ENCODE assay signal across 1 cellular context in the genomic region with DNA sequence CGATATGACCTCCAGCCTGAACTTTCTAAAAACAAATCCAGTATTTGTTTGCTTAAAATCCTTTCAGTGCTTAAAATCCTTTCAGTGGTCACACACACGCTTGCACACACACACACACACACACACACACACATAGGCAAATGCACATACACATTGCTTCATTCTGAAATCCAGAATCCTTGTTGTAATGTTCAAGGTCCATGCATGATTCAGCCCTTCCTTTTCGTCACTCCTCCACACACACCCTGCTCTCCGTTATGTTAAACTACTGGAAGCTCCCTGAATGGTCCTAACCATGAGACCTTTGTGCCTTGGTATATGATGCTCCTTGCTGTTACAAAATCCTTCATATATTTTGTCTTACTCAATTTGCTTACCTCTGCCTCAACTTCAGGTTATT.
TF ChIP-seq lines count a peak whose summit lies in the region.

No MANE protein-coding gene starts in this region.

TF ChIP-seq in H1, 55 proteins besides CTCF, POLR2A, EP300 and RAD21:
- TF ChIP-seq, protein P1, sequence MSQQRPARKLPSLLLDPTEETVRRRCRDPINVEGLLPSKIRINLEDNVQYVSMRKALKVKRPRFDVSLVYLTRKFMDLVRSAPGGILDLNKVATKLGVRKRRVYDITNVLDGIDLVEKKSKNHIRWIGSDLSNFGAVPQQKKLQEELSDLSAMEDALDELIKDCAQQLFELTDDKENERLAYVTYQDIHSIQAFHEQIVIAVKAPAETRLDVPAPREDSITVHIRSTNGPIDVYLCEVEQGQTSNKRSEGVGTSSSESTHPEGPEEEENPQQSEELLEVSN (IDR thresholded peaks at IDR 0.05): no peak
- no peak for TF ChIP-seq PHF8 (conservative IDR thresholded peaks at IDR 0.05; ENCODE audit: low read depth, low read length)
- TF ChIP-seq TAF1 (IDR thresholded peaks at IDR 0.05; ENCODE audit: low read depth, low read length): no peak
- TF ChIP-seq SP1 (IDR thresholded peaks at IDR 0.05; ENCODE audit: low read depth, low read length): no peak
- no peak for TF ChIP-seq CHD2 (IDR thresholded peaks at IDR 0.05; ENCODE audit: low read length)
- no peak for TF ChIP-seq KDM1A (IDR thresholded peaks at IDR 0.05; ENCODE audit: borderline replicate concordance, low read length)
- TF ChIP-seq RBBP5 (IDR thresholded peaks at IDR 0.05; ENCODE audit: borderline replicate concordance, low read depth, low read length): no peak
- no peak for TF ChIP-seq SIRT6 (IDR thresholded peaks at IDR 0.05; ENCODE audit: low read length)
- no peak for TF ChIP-seq HDAC6 (IDR thresholded peaks at IDR 0.05; ENCODE audit: low read depth, low read length)
- no peak for TF ChIP-seq TAF7 (optimal IDR thresholded peaks at IDR 0.05; ENCODE audit: borderline replicate concordance, low read depth, low read length)
- no peak for TF ChIP-seq CTBP2 (IDR thresholded peaks at IDR 0.05; ENCODE audit: borderline replicate concordance, insufficient read depth, insufficient read length, low read length)
- TF ChIP-seq, protein P2, sequence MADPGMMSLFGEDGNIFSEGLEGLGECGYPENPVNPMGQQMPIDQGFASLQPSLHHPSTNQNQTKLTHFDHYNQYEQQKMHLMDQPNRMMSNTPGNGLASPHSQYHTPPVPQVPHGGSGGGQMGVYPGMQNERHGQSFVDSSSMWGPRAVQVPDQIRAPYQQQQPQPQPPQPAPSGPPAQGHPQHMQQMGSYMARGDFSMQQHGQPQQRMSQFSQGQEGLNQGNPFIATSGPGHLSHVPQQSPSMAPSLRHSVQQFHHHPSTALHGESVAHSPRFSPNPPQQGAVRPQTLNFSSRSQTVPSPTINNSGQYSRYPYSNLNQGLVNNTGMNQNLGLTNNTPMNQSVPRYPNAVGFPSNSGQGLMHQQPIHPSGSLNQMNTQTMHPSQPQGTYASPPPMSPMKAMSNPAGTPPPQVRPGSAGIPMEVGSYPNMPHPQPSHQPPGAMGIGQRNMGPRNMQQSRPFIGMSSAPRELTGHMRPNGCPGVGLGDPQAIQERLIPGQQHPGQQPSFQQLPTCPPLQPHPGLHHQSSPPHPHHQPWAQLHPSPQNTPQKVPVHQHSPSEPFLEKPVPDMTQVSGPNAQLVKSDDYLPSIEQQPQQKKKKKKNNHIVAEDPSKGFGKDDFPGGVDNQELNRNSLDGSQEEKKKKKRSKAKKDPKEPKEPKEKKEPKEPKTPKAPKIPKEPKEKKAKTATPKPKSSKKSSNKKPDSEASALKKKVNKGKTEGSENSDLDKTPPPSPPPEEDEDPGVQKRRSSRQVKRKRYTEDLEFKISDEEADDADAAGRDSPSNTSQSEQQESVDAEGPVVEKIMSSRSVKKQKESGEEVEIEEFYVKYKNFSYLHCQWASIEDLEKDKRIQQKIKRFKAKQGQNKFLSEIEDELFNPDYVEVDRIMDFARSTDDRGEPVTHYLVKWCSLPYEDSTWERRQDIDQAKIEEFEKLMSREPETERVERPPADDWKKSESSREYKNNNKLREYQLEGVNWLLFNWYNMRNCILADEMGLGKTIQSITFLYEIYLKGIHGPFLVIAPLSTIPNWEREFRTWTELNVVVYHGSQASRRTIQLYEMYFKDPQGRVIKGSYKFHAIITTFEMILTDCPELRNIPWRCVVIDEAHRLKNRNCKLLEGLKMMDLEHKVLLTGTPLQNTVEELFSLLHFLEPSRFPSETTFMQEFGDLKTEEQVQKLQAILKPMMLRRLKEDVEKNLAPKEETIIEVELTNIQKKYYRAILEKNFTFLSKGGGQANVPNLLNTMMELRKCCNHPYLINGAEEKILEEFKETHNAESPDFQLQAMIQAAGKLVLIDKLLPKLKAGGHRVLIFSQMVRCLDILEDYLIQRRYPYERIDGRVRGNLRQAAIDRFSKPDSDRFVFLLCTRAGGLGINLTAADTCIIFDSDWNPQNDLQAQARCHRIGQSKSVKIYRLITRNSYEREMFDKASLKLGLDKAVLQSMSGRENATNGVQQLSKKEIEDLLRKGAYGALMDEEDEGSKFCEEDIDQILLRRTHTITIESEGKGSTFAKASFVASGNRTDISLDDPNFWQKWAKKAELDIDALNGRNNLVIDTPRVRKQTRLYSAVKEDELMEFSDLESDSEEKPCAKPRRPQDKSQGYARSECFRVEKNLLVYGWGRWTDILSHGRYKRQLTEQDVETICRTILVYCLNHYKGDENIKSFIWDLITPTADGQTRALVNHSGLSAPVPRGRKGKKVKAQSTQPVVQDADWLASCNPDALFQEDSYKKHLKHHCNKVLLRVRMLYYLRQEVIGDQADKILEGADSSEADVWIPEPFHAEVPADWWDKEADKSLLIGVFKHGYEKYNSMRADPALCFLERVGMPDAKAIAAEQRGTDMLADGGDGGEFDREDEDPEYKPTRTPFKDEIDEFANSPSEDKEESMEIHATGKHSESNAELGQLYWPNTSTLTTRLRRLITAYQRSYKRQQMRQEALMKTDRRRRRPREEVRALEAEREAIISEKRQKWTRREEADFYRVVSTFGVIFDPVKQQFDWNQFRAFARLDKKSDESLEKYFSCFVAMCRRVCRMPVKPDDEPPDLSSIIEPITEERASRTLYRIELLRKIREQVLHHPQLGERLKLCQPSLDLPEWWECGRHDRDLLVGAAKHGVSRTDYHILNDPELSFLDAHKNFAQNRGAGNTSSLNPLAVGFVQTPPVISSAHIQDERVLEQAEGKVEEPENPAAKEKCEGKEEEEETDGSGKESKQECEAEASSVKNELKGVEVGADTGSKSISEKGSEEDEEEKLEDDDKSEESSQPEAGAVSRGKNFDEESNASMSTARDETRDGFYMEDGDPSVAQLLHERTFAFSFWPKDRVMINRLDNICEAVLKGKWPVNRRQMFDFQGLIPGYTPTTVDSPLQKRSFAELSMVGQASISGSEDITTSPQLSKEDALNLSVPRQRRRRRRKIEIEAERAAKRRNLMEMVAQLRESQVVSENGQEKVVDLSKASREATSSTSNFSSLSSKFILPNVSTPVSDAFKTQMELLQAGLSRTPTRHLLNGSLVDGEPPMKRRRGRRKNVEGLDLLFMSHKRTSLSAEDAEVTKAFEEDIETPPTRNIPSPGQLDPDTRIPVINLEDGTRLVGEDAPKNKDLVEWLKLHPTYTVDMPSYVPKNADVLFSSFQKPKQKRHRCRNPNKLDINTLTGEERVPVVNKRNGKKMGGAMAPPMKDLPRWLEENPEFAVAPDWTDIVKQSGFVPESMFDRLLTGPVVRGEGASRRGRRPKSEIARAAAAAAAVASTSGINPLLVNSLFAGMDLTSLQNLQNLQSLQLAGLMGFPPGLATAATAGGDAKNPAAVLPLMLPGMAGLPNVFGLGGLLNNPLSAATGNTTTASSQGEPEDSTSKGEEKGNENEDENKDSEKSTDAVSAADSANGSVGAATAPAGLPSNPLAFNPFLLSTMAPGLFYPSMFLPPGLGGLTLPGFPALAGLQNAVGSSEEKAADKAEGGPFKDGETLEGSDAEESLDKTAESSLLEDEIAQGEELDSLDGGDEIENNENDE (IDR thresholded peaks at IDR 0.05; ENCODE audit: insufficient replicate concordance, low read length): no peak
